1 cellular context compared by ENCODE assay signal in genomic region chr2:202373490-202373889, GRCh38.
TF ChIP-seq lines count a peak whose summit lies in the region.

No MANE protein-coding gene starts in this region.

TF ChIP-seq in WTC11, 78 proteins besides CTCF, POLR2A, EP300 and RAD21 (continued from another document):
- TF ChIP-seq, protein P1, sequence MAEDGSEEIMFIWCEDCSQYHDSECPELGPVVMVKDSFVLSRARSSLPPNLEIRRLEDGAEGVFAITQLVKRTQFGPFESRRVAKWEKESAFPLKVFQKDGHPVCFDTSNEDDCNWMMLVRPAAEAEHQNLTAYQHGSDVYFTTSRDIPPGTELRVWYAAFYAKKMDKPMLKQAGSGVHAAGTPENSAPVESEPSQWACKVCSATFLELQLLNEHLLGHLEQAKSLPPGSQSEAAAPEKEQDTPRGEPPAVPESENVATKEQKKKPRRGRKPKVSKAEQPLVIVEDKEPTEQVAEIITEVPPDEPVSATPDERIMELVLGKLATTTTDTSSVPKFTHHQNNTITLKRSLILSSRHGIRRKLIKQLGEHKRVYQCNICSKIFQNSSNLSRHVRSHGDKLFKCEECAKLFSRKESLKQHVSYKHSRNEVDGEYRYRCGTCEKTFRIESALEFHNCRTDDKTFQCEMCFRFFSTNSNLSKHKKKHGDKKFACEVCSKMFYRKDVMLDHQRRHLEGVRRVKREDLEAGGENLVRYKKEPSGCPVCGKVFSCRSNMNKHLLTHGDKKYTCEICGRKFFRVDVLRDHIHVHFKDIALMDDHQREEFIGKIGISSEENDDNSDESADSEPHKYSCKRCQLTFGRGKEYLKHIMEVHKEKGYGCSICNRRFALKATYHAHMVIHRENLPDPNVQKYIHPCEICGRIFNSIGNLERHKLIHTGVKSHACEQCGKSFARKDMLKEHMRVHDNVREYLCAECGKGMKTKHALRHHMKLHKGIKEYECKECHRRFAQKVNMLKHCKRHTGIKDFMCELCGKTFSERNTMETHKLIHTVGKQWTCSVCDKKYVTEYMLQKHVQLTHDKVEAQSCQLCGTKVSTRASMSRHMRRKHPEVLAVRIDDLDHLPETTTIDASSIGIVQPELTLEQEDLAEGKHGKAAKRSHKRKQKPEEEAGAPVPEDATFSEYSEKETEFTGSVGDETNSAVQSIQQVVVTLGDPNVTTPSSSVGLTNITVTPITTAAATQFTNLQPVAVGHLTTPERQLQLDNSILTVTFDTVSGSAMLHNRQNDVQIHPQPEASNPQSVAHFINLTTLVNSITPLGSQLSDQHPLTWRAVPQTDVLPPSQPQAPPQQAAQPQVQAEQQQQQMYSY (CRISPR knock-in tag; IDR thresholded peaks at IDR 0.05) = no peak
TF ChIP-seq in WTC11: peak in this region for 0.
